ENCODE assay signal across 19 cellular contexts in the genomic region with DNA sequence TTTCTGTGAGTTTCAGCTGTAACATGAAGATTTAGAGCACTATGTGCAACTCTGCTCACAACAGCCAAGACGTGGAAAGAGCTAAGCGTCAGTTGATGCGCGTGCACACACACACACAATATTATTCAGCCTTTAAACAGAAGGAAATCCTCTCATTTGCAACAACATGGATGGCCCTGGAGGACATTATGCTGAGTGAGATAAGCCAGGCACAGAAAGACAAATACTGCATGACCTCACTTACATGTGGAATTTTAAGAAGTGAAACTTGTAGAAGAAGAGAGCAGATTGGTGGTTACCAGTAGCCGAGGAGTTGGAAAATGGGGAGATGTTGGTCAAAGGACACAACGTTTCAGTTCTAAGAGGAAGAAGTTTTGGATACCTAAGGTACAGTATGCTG.
"Had no signal": no experiment of that assay in that cellular context is flagged by ENCODE, and none has a peak within 500 bp of the region (broad histone marks: within the 10 kb centered on the region; RNA-seq: fewer than 3 reads in every experiment).

No MANE protein-coding gene starts in this region.

- H3K79me2 ChIP-seq: parathyroid adenoma had no signal

- H3K4me1 ChIP-seq: colonic mucosa, gastrocnemius medialis, parathyroid adenoma, right lobe of liver had no signal

- DNase-seq: activated CD4-positive, alpha-beta T cell treated with anti-CD3 and anti-CD28 coated beads, Interleukin-2, amount 50 U/mL, for 48 hours; activated gamma-delta T cell treated with Interleukin-2 at 50 U/mL for 16 hours; activated T-cell treated with anti-CD3 and anti-CD28 coated beads for 4 hours; amygdala; central memory CD4-positive, alpha-beta T cell; colonic mucosa; endodermal cell; gastrocnemius medialis; head of caudate nucleus; kidney glomerular epithelial cell; left ventricle myocardium superior; mucosa of descending colon; naive B cell; right lobe of liver; small intestine; stimulated activated naive B cell treated with anti-CD40 and anti-IgM and Interleukin-4, amounts not matched to agents 10 μg/mL and 1 μg/mL and 100 μg/mL, for 72 hours; T-helper 17 cell had no signal

- H3K4me3 ChIP-seq: colonic mucosa, gastrocnemius medialis, mucosa of descending colon, right lobe of liver had no signal

- H3K9ac ChIP-seq: parathyroid adenoma had no signal

- H3K27me3 ChIP-seq: colonic mucosa, gastrocnemius medialis, right lobe of liver had no signal

- H3K27ac ChIP-seq: colonic mucosa, epithelial cell of prostate, gastrocnemius medialis, parathyroid adenoma, right lobe of liver had no signal

- H3K36me3 ChIP-seq: colonic mucosa, gastrocnemius medialis, right lobe of liver had no signal

- H3K9me3 ChIP-seq: colonic mucosa, gastrocnemius medialis, mucosa of descending colon, right lobe of liver had no signal

- ATAC-seq: gastrocnemius medialis; left ventricle myocardium superior; mucosa of descending colon; right lobe of liver; stimulated activated naive B cell treated with anti-CD40 and anti-IgM and Interleukin-4, amounts not matched to agents 10 μg/mL and 1 μg/mL and 100 μg/mL, for 72 hours; T-helper 17 cell had no signal

- H2AFZ ChIP-seq: parathyroid adenoma had no signal
